Comparison of ENCODE assay signal across 10 cellular contexts in genomic region chr19:35714601-35715354, GRCh38. TPM values are rescaled to one million over a fixed set of nuclear protein-coding genes. Genes with fewer than 3 reads are reported as not detected.
DNase-seq lines count a peak whose midpoint lies in the region; ATAC-seq and TF ChIP-seq lines count a peak whose summit lies in the region.
"Had no signal": no experiment of that assay in that cellular context is flagged by ENCODE, and none has a peak within 500 bp of the region (broad histone marks: within the 10 kb centered on the region; RNA-seq: fewer than 3 reads in every experiment).

No MANE protein-coding gene starts in this region.

- no peaks in the 10 kb centered on the region for H3K27me3 Mint-ChIP-seq in mesothelial cell of epicardium (ENCODE audit: low read depth)

- no peak overlapping the region for H3K27ac Mint-ChIP-seq in mesothelial cell of epicardium

- H3K4me1 Mint-ChIP-seq in mesothelial cell of epicardium: peaks cover 24% of the 10 kb centered on the region

- no peak for ATAC-seq in SK-N-SH treated with all-trans-retinoic acid at 6 μM for 48 hours
- no peak for ATAC-seq in GM19452 (IDR thresholded peaks at IDR 0.05; ENCODE audit: unreplicated experiment)
- ATAC-seq: foreskin keratinocyte had no signal

- TF ChIP-seq CTCF in mesothelial cell of epicardium (IDR thresholded peaks at IDR 0.05; ENCODE audit: unreplicated experiment): no peak

- no peaks in the 10 kb centered on the region for H3K36me3 Mint-ChIP-seq in mesothelial cell of epicardium

- DNase-seq in DMS53 (lab: John Stamatoyannopoulos, UW): peak; percentile 40
- no peak for DNase-seq in DMS53 treated with DMSO at 0.1 percent for 48 hours (lab: John Stamatoyannopoulos, UW; ENCODE audit: unreplicated experiment)
- peak; percentile 59 for DNase-seq in NCI-H69 (lab: John Stamatoyannopoulos, UW)
- no peak for DNase-seq in mesothelial cell of epicardium (ENCODE audit: low spot score in 2 of 2, unreplicated experiment in 2 of 2)
- DNase-seq: foreskin keratinocyte, NCI-H1048, sigmoid colon had no signal

- no peaks in the 10 kb centered on the region for H3K9me3 Mint-ChIP-seq in mesothelial cell of epicardium

- peak overlapping the region; percentile 51 for H3K4me3 Mint-ChIP-seq in mesothelial cell of epicardium

TF ChIP-seq in SK-N-SH treated with all-trans-retinoic acid at 6 μM for 48 hours, 23 proteins besides CTCF, POLR2A, EP300 and RAD21:
- TF ChIP-seq ZFP3 (CRISPR knock-in tag; IDR thresholded peaks at IDR 0.05) (no peak), CSRNP3 (CRISPR knock-in tag; IDR thresholded peaks at IDR 0.05) (no peak), ARNTL (CRISPR knock-in tag; IDR thresholded peaks at IDR 0.05; ENCODE audit: borderline replicate concordance, low read depth) (no peak), SNAI2 (CRISPR knock-in tag; IDR thresholded peaks at IDR 0.05) (no peak), GLIS3 (CRISPR knock-in tag; IDR thresholded peaks at IDR 0.05) (no peak), PATZ1 (CRISPR knock-in tag; IDR thresholded peaks at IDR 0.05; ENCODE audit: borderline replicate concordance) (no peak), PPARA (CRISPR knock-in tag; IDR thresholded peaks at IDR 0.05; ENCODE audit: borderline replicate concordance) (no peak), CSDC2 (CRISPR knock-in tag; IDR thresholded peaks at IDR 0.05) (no peak), TSHZ2 (CRISPR knock-in tag; IDR thresholded peaks at IDR 0.05) (no peak), ZC3H10 (CRISPR knock-in tag; IDR thresholded peaks at IDR 0.05) (no peak), ISL1 (CRISPR knock-in tag; IDR thresholded peaks at IDR 0.05) (no peak)

RNA-seq across cellular contexts. Expression of gene KMT2B, which starts 3.0 kb away (rescaled TPM):
- 60.6 to 62.7 TPM (median 61.8 TPM) in 3 replicates for total RNA-seq in mesothelial cell of epicardium

RNA-seq across cellular contexts. Expression of gene ZBTB32, which starts 10.4 kb away (rescaled TPM):
- total RNA-seq in mesothelial cell of epicardium: not detected in 3 replicates
- total RNA-seq: A172, foreskin keratinocyte, sigmoid colon had no signal

RNA-seq across cellular contexts. Expression of gene IGFLR1, which starts 27.5 kb away (rescaled TPM):
- 2.7 to 3.2 TPM (median 2.8 TPM) in 3 replicates for total RNA-seq in mesothelial cell of epicardium

RNA-seq across cellular contexts. Expression of gene U2AF1L4, which starts 30.4 kb away (rescaled TPM):
- 39.4 to 42.5 TPM (median 42.4 TPM) in 3 replicates for total RNA-seq in mesothelial cell of epicardium

RNA-seq across cellular contexts. Expression of gene PSENEN, which starts 30.7 kb away (rescaled TPM):
- 45.2 to 54.9 TPM (median 45.7 TPM) in 3 replicates for total RNA-seq in mesothelial cell of epicardium

Comparison
In these comparisons a context has a peak if more than half of its experiments do, and no peak if none do; other contexts are left out.
1. DNase-seq: peak in DMS53 (single experiment) and NCI-H69 (single experiment); none in DMS53 treated with DMSO at 0.1 percent for 48 hours (single experiment) and mesothelial cell of epicardium (0 of 2).